8 cellular contexts compared by ENCODE assay signal in genomic region chr3:6799264-6799915, GRCh38.
DNase-seq lines count a peak whose midpoint lies in the region; ATAC-seq, FAIRE-seq and TF ChIP-seq lines count a peak whose summit lies in the region.

No MANE protein-coding gene starts in this region.

- no peak for TF ChIP-seq EP300 in stomach (IDR thresholded peaks at IDR 0.05)

- H3K4me1 ChIP-seq in adrenal gland (replicated peaks in 1 of 2) (no peaks in the 10 kb centered on the region), stomach (no peaks in the 10 kb centered on the region)

- intact Hi-C loops in adrenal gland (cut with DNase I) = loop anchor here in 1 of 2 donors (10.0 kb wide), 1 partner anchor 1495 kb away; no protein-coding TSS in a partner anchor
- intact Hi-C loops in left colon (cut with DNase I, micrococcal nuclease) = no loop called here
- intact Hi-C loops in stomach (cut with DNase I; ENCODE audit: low total_unique reads) = no loop called here

- H3K27me3 ChIP-seq in AG04450 (ENCODE audit: control insufficient read depth, insufficient read depth, low read length) (no peaks in the 10 kb centered on the region), adrenal gland (no peaks in the 10 kb centered on the region), stomach (no peaks in the 10 kb centered on the region)

- no peak overlapping the region for H3K4me3 ChIP-seq in AG04450 (ENCODE audit: low read depth, low read length)
- no peak overlapping the region for H3K4me3 ChIP-seq in adrenal gland
- H3K4me3 ChIP-seq in stomach = no peak overlapping the region

- POLR2A ChIA-PET in AG04450 (lab: Yijun Ruan, JAX) = no interaction called here

- TF ChIP-seq POLR2A in GM12891 (IDR thresholded peaks at IDR 0.05; ENCODE audit: low read depth, low read length) = no peak
- no peak for TF ChIP-seq POLR2A in adrenal gland (IDR thresholded peaks at IDR 0.05)
- no peak for TF ChIP-seq POLR2A in stomach (IDR thresholded peaks at IDR 0.05)

- WGBS in adrenal gland, 4 donors = 62 to 68% (median 64%) methylated on average over 6 of the region's 6 CpGs
- 46 to 60% (median 56%) methylated on average over 6 of the region's 6 CpGs for WGBS in stomach, 5 donors

- peak; percentile 82 for ATAC-seq in HG02623 (IDR thresholded peaks at IDR 0.05; ENCODE audit: unreplicated experiment)
- peak; percentile 81 for ATAC-seq in left colon

- H3K9me3 ChIP-seq in AG04450 (ENCODE audit: control insufficient read depth, insufficient read depth, low read length) (peaks cover 6% of the 10 kb centered on the region), adrenal gland (replicated peaks in 1 of 3) (no peaks in the 10 kb centered on the region), stomach (no peaks in the 10 kb centered on the region)

- H3K27ac ChIP-seq in AG04450 (ENCODE audit: low read depth, low read length) (no peak overlapping the region), adrenal gland (no peak overlapping the region), stomach (no peak overlapping the region)

- peak; percentile 81 for FAIRE-seq in GM12891 (lab: Jason Lieb, UNC)

- H3K36me3 ChIP-seq in adrenal gland (replicated peaks in 1 of 2) (no peaks in the 10 kb centered on the region), stomach (no peaks in the 10 kb centered on the region)

- CTCF ChIA-PET in AG04450 (lab: Charles Lee) = interaction anchor here (0.7 kb wide), 1 partner anchor 1987 kb away, joined by 3 read pairs; no protein-coding TSS in a partner anchor

- DNase-seq in AG04450 (ENCODE audit: low read depth, low spot score) (no peak), GM12891 (ENCODE audit: insufficient read length, low spot score) (no peak), NAMALWA (ENCODE audit: low spot score) (peak; percentile 53), adrenal gland (peak; percentile 18 to 54 (median 46)), left colon (peak; percentile 30 to 50), stomach (peak; percentile 37), OCI-M2 (lab: John Stamatoyannopoulos, UW; ENCODE audit: unreplicated experiment) (no peak)

- peak; percentile 50 for TF ChIP-seq CTCF in AG04450 (IDR thresholded peaks at IDR 0.05; ENCODE audit: low read depth, low read length)
- TF ChIP-seq CTCF in adrenal gland (IDR thresholded peaks at IDR 0.05) = peak; percentile 56 to 76 (median 65)
- peak in 5 of 7 experiments; percentile 54 to 75 (median 60) for TF ChIP-seq CTCF in stomach (IDR thresholded peaks at IDR 0.05)

TF ChIP-seq in GM12891, 5 proteins besides CTCF, POLR2A, EP300 and RAD21:
- no peak for TF ChIP-seq TAF1 (IDR thresholded peaks at IDR 0.05; ENCODE audit: low read depth, low read length)
- no peak for TF ChIP-seq POU2F2 (IDR thresholded peaks at IDR 0.05; ENCODE audit: low read depth, low read length)
- no peak for TF ChIP-seq POLR2AphosphoS5 (IDR thresholded peaks at IDR 0.05; ENCODE audit: low read depth, low read length)
- TF ChIP-seq PAX5 (IDR thresholded peaks at IDR 0.05; ENCODE audit: insufficient read depth, low read length, severe bottlenecking) = no peak
- TF ChIP-seq SPI1 (IDR thresholded peaks at IDR 0.05; ENCODE audit: low read depth, low read length) = no peak

Comparison
In these comparisons a context has a peak if more than half of its experiments do, and no peak if none do; other contexts are left out.
1. DNase-seq: peak in NAMALWA (single experiment), adrenal gland (7 of 7), left colon (2 of 2) and stomach (single experiment); none in AG04450 (single experiment), GM12891 (single experiment) and OCI-M2 (single experiment).
2. Peak in every context shown above with its lines, with median percentiles within 50 percentile points of each other: CTCF ChIP-seq.